In the genomic region with DNA sequence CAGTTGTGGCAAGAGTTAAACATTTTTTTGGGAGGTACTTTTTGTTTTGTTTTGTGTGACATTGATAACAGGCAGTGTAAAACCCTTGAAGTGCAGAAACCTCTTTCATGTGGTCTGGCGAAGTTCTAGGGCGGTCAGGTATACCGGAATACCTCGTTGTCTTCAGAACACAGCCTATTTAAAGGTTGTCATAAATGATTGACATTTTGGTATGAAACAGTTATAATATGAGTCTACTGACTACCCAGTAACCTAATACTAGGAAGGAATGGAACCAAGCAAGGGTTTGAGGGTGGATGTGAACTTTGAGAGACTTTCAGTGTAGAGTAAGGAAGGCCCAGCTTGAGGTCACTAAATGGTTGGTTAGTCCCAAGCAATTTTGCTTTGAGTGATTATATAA, we compare ENCODE assay signal across 10 cellular contexts. TPM values are rescaled to one million over a fixed set of nuclear protein-coding genes. Genes with fewer than 3 reads are reported as not detected.
DNase-seq lines count a peak whose midpoint lies in the region; ATAC-seq, FAIRE-seq and TF ChIP-seq lines count a peak whose summit lies in the region.
"Had no signal": no experiment of that assay in that cellular context is flagged by ENCODE, and none has a peak within 500 bp of the region (broad histone marks: within the 10 kb centered on the region; RNA-seq: fewer than 3 reads in every experiment).

No MANE protein-coding gene starts in this region.

- H3K27ac ChIP-seq in MM.1S (ENCODE audit: low read length): no peak overlapping the region
- H3K27ac ChIP-seq in esophagus squamous epithelium: no peak overlapping the region
- H3K27ac ChIP-seq in HepG2 (ENCODE audit: extremely low read length, insufficient read depth, low read length): no peak overlapping the region
- H3K27ac ChIP-seq: epithelial cell of prostate had no signal

- H3K36me3 ChIP-seq in MM.1S (replicated peaks; ENCODE audit: insufficient read depth, low read length) (no peaks in the 10 kb centered on the region), esophagus squamous epithelium (peaks cover 0 to 71% (median 0%) of the 10 kb centered on the region in 3 donors), HepG2 (replicated peaks in 1 of 2; ENCODE audit: control insufficient read depth in 1 of 2, insufficient read depth in 2 of 2, low read length in 2 of 2) (peaks cover 3 to 16% of the 10 kb centered on the region in 2 experiments; a peak in 4 of 5 replicates)

- H4K20me1 ChIP-seq in MM.1S (ENCODE audit: insufficient read depth, low read length) (no peaks in the 10 kb centered on the region), HepG2 (ENCODE audit: insufficient read depth, low read length) (no peaks in the 10 kb centered on the region)

- DNase-seq in MM.1S: peak; percentile 64
- peak; percentile 57 to 63 for DNase-seq in activated naive CD4-positive, alpha-beta T cell treated with anti-CD3 and anti-CD28 coated beads, Interleukin-2, amount 50 U/mL, for 72 hours (ENCODE audit: low spot score in 2 of 2)
- peak; percentile 17 for DNase-seq in stimulated activated naive CD4-positive, alpha-beta T cell treated with Interleukin-2 at 50 U/mL for 16 hours (lab: John Stamatoyannopoulos, UW)
- no peak for DNase-seq in NCI-H748 treated with DMSO at 0.1 percent for 48 hours (lab: John Stamatoyannopoulos, UW)
- DNase-seq in NCI-H345 (lab: John Stamatoyannopoulos, UW): no peak
- DNase-seq in esophagus squamous epithelium (lab: John Stamatoyannopoulos, UW): no peak
- DNase-seq in HepG2 (ENCODE audit: low spot score): no peak

- CTCF ChIA-PET in HepG2 (lab: Yijun Ruan, JAX; ENCODE audit: low intra/inter-chr PET ratio, low total read pairs): no interaction called here

- POLR2A ChIA-PET in HepG2 (lab: Yijun Ruan, JAX): no interaction called here

- no peaks in the 10 kb centered on the region for H3K79me2 ChIP-seq in MM.1S (ENCODE audit: low read length)
- no peaks in the 10 kb centered on the region for H3K79me2 ChIP-seq in HepG2 (ENCODE audit: insufficient read depth, low read length)

- H3K4me2 ChIP-seq in MM.1S (ENCODE audit: low read depth, low read length): no peak overlapping the region
- H3K4me2 ChIP-seq in HepG2 (ENCODE audit: low read depth, low read length): no peak overlapping the region

- no peak for FAIRE-seq in HepG2 (lab: Jason Lieb, UNC)

- TF ChIP-seq CTCF in MM.1S (IDR thresholded peaks at IDR 0.05; ENCODE audit: low read length) (no peak), esophagus squamous epithelium (IDR thresholded peaks at IDR 0.05) (no peak), HepG2 (CRISPR knock-in tag; IDR thresholded peaks at IDR 0.05) (no peak)

- in situ Hi-C loops in HepG2 (cut with HindIII; ENCODE audit: extremely low pct_ligation_motif_present, low pct_unique_long_range_greater_than_20kb): no loop called here

- no peaks in the 10 kb centered on the region for H3K9me3 Mint-ChIP-seq in activated naive CD4-positive, alpha-beta T cell treated with anti-CD3 and anti-CD28 coated beads, Interleukin-2, amount 50 U/mL, for 72 hours
- H3K9me3 Mint-ChIP-seq: neural crest cell had no signal

- TF ChIP-seq RAD21 in HepG2 (CRISPR knock-in tag; IDR thresholded peaks at IDR 0.05): no peak

- no peak for TF ChIP-seq EP300 in HepG2 (IDR thresholded peaks at IDR 0.05; ENCODE audit: low read depth in 2 of 2, low read length in 2 of 2)
- TF ChIP-seq EP300 in HepG2 (CRISPR knock-in tag; IDR thresholded peaks at IDR 0.05; ENCODE audit: borderline replicate concordance): no peak

- intact Hi-C loops in esophagus squamous epithelium (cut with DNase I) (no loop called here), HepG2 (cut with micrococcal nuclease; ENCODE audit: unreplicated experiment) (no loop called here)

- peak overlapping the region in 1 of 2 donors; percentile 80 for H3K27ac Mint-ChIP-seq in activated naive CD4-positive, alpha-beta T cell treated with anti-CD3 and anti-CD28 coated beads, Interleukin-2, amount 50 U/mL, for 72 hours

- H3K27me3 ChIP-seq in MM.1S (replicated peaks; ENCODE audit: insufficient read depth, low read length): no peaks in the 10 kb centered on the region
- no peaks in the 10 kb centered on the region for H3K27me3 ChIP-seq in esophagus squamous epithelium
- no peaks in the 10 kb centered on the region for H3K27me3 ChIP-seq in HepG2 (ENCODE audit: control insufficient read depth in 1 of 2, insufficient read depth in 2 of 2, low read length in 2 of 2)

- no peak overlapping the region for H2AFZ ChIP-seq in MM.1S (ENCODE audit: low read length)
- no peak overlapping the region for H2AFZ ChIP-seq in HepG2 (ENCODE audit: low read length)

- H3K9me2 ChIP-seq in MM.1S (replicated peaks; ENCODE audit: insufficient read depth, low read length): no peaks in the 10 kb centered on the region

- H3K4me1 ChIP-seq in MM.1S (ENCODE audit: low read length): no peaks in the 10 kb centered on the region
- no peaks in the 10 kb centered on the region for H3K4me1 ChIP-seq in esophagus squamous epithelium
- H3K4me1 ChIP-seq in HepG2 (ENCODE audit: insufficient read depth, low read length): no peaks in the 10 kb centered on the region

- H3F3A ChIP-seq in MM.1S (ENCODE audit: insufficient read depth, low read length): no peaks in the 10 kb centered on the region

- TF ChIP-seq POLR2A in esophagus squamous epithelium (IDR thresholded peaks at IDR 0.05) (no peak), HepG2 (IDR thresholded peaks at IDR 0.05; ENCODE audit: insufficient read depth in 1 of 2, low read depth in 2 of 2, low read length in 2 of 2) (no peak)

- ATAC-seq in GM21423 (IDR thresholded peaks at IDR 0.05; ENCODE audit: unreplicated experiment): peak; percentile 91
- ATAC-seq in activated naive CD4-positive, alpha-beta T cell treated with anti-CD3 and anti-CD28 coated beads, Interleukin-2, amount 50 U/mL, for 72 hours: peak; percentile 97 to 98
- no peak for ATAC-seq in HepG2

- no TSS peak for BruUV-seq in HepG2 (replicated peaks; lab: Mats Ljungman, UMichigan)

- 70 to 82% methylated on average over 4 of the region's 4 CpGs for WGBS in esophagus squamous epithelium, 2 donors
- 90% methylated on average over 4 of the region's 4 CpGs for WGBS in HepG2 (ENCODE audit: low lambda C conversion rate)

- peaks cover 2 to 18% of the 10 kb centered on the region in 2 donors for H3K36me3 Mint-ChIP-seq in activated naive CD4-positive, alpha-beta T cell treated with anti-CD3 and anti-CD28 coated beads, Interleukin-2, amount 50 U/mL, for 72 hours

- H3K4me3 ChIP-seq in MM.1S (ENCODE audit: low read length) (no peak overlapping the region), esophagus squamous epithelium (no peak overlapping the region), HepG2 (replicated peaks in 1 of 3; ENCODE audit: insufficient read depth in 1 of 3, low read depth in 2 of 3, low read length in 3 of 3) (no peak overlapping the region)

- no peak overlapping the region for H3K9ac ChIP-seq in MM.1S (ENCODE audit: low read length)
- no peak overlapping the region for H3K9ac ChIP-seq in HepG2 (ENCODE audit: insufficient read depth, low read depth, low read length)

- H3K9me3 ChIP-seq in MM.1S (replicated peaks; ENCODE audit: insufficient read depth, low read length) (no peaks in the 10 kb centered on the region), esophagus squamous epithelium (no peaks in the 10 kb centered on the region), HepG2 (ENCODE audit: low read length) (no peaks in the 10 kb centered on the region)

RNA-seq across cellular contexts. Expression of gene PATJ, which starts 40.5 kb away (rescaled TPM):
- total RNA-seq in activated naive CD4-positive, alpha-beta T cell treated with anti-CD3 and anti-CD28 coated beads, Interleukin-2, amount 50 U/mL, for 72 hours: 10 to 100 TPM; 21.5 to 24.7 TPM
- total RNA-seq in esophagus squamous epithelium (100 to 1,000 TPM in 1 of 4 donors, 10 to 100 TPM in 3; 47.6 to 105 (median 70.8) TPM), HepG2 (2016; rRNA removed; fragmentation: Illumina TruSeq; extraction: Trizol) (16.8 and 18.0 TPM in 2 replicates)
- total RNA-seq in HepG2 (2016; cell fraction: cytosol; rRNA removed; fragmentation: Illumina TruSeq; extraction: Trizol; ENCODE audit: low read depth): 4.5 and 6.0 TPM in 2 replicates
- total RNA-seq in HepG2 (2016; cell fraction: insoluble cytoplasmic fraction; rRNA removed; fragmentation: Illumina TruSeq; extraction: Trizol): 14.4 and 17.4 TPM in 2 replicates
- total RNA-seq in HepG2 (2016; cell fraction: membrane; rRNA removed; fragmentation: Illumina TruSeq; extraction: Trizol): 8.1 and 8.2 TPM in 2 replicates
- 34.5 and 41.0 TPM in 2 replicates for total RNA-seq in HepG2 (2016; cell fraction: nucleus; rRNA removed; fragmentation: Illumina TruSeq; extraction: Trizol)
- polyA plus RNA-seq in HepG2 (2011; rRNA removed): 6.2 and 6.4 TPM in 2 replicates
- polyA plus RNA-seq in HepG2 (2011; cell fraction: cytosol; rRNA removed): 2.5 and 3.6 TPM in 2 replicates
- polyA plus RNA-seq in HepG2 (2011; cell fraction: nucleus; rRNA removed): 5.8 and 9.0 TPM in 2 replicates
- polyA plus RNA-seq in HepG2 (2012): 9.2 and 10.9 TPM in 2 replicates
- 0.66 and 1.0 TPM in 2 replicates for polyA plus RNA-seq in HepG2 (2016; cell fraction: cytosol; fragmentation: Illumina TruSeq; extraction: Trizol; ENCODE audit: low read depth)
- polyA plus RNA-seq in HepG2 (2016; cell fraction: insoluble cytoplasmic fraction; fragmentation: Illumina TruSeq; extraction: Trizol; ENCODE audit: low read depth): 5.1 and 6.6 TPM in 2 replicates
- polyA plus RNA-seq in HepG2 (2016; cell fraction: membrane; fragmentation: Illumina TruSeq; extraction: Trizol; ENCODE audit: low read depth): 0.99 and 1.1 TPM in 2 replicates
- polyA plus RNA-seq in HepG2 (2016; cell fraction: nucleus; fragmentation: Illumina TruSeq; extraction: Trizol; ENCODE audit: insufficient read depth, low read depth): 10.4 and 13.2 TPM in 2 replicates
- 17.4 and 19.3 TPM in 2 replicates for polyA minus RNA-seq in HepG2 (2011; rRNA and poly(A)+ RNA removed; ENCODE audit: low replicate concordance)
- polyA minus RNA-seq in HepG2 (2011; cell fraction: cytosol; rRNA and poly(A)+ RNA removed): 11.3 and 16.1 TPM in 2 replicates
- 97.9 and 115 TPM in 2 replicates for polyA minus RNA-seq in HepG2 (2011; cell fraction: nucleus; rRNA and poly(A)+ RNA removed)

RNA-seq across cellular contexts. Expression of gene TM2D1, which starts 57.8 kb away (rescaled TPM):
- total RNA-seq in activated naive CD4-positive, alpha-beta T cell treated with anti-CD3 and anti-CD28 coated beads, Interleukin-2, amount 50 U/mL, for 72 hours: 10 to 100 TPM; 33.9 to 39.2 TPM
- total RNA-seq in esophagus squamous epithelium (10 to 100 TPM; 25.5 to 51.9 (median 36.2) TPM), HepG2 (2016; rRNA removed; fragmentation: Illumina TruSeq; extraction: Trizol) (13.6 and 26.6 TPM in 2 replicates)
- total RNA-seq in HepG2 (2016; cell fraction: cytosol; rRNA removed; fragmentation: Illumina TruSeq; extraction: Trizol; ENCODE audit: low read depth): 7.2 and 10.4 TPM in 2 replicates
- 13.0 and 24.5 TPM in 2 replicates for total RNA-seq in HepG2 (2016; cell fraction: insoluble cytoplasmic fraction; rRNA removed; fragmentation: Illumina TruSeq; extraction: Trizol)
- 11.2 and 11.3 TPM in 2 replicates for total RNA-seq in HepG2 (2016; cell fraction: membrane; rRNA removed; fragmentation: Illumina TruSeq; extraction: Trizol)
- total RNA-seq in HepG2 (2016; cell fraction: nucleus; rRNA removed; fragmentation: Illumina TruSeq; extraction: Trizol): 38.4 and 39.9 TPM in 2 replicates
- polyA plus RNA-seq in HepG2 (2011; rRNA removed): 49.0 and 49.2 TPM in 2 replicates
- polyA plus RNA-seq in HepG2 (2011; cell fraction: cytosol; rRNA removed): 30.3 and 42.8 TPM in 2 replicates
- 27.1 and 36.2 TPM in 2 replicates for polyA plus RNA-seq in HepG2 (2011; cell fraction: nucleus; rRNA removed)
- polyA plus RNA-seq in HepG2 (2012): 39.0 and 47.2 TPM in 2 replicates
- polyA plus RNA-seq in HepG2 (2016; cell fraction: cytosol; fragmentation: Illumina TruSeq; extraction: Trizol; ENCODE audit: low read depth): 6.5 and 7.6 TPM in 2 replicates
- polyA plus RNA-seq in HepG2 (2016; cell fraction: insoluble cytoplasmic fraction; fragmentation: Illumina TruSeq; extraction: Trizol; ENCODE audit: low read depth): 12.9 and 14.8 TPM in 2 replicates
- 7.5 and 9.9 TPM in 2 replicates for polyA plus RNA-seq in HepG2 (2016; cell fraction: membrane; fragmentation: Illumina TruSeq; extraction: Trizol; ENCODE audit: low read depth)
- polyA plus RNA-seq in HepG2 (2016; cell fraction: nucleus; fragmentation: Illumina TruSeq; extraction: Trizol; ENCODE audit: insufficient read depth, low read depth): 35.0 and 43.3 TPM in 2 replicates
- polyA minus RNA-seq in HepG2 (2011; rRNA and poly(A)+ RNA removed; ENCODE audit: low replicate concordance): 14.3 and 21.4 TPM in 2 replicates
- polyA minus RNA-seq in HepG2 (2011; cell fraction: cytosol; rRNA and poly(A)+ RNA removed): 21.5 and 25.8 TPM in 2 replicates
- 70.6 and 76.6 TPM in 2 replicates for polyA minus RNA-seq in HepG2 (2011; cell fraction: nucleus; rRNA and poly(A)+ RNA removed)

Comparison
In these comparisons a context has a peak if more than half of its experiments do, and no peak if none do; other contexts are left out.
1. DNase-seq: peak in MM.1S (single experiment), activated naive CD4-positive, alpha-beta T cell treated with anti-CD3 and anti-CD28 coated beads, Interleukin-2, amount 50 U/mL, for 72 hours (2 of 2) and stimulated activated naive CD4-positive, alpha-beta T cell treated with Interleukin-2 at 50 U/mL for 16 hours (single experiment); none in NCI-H748 treated with DMSO at 0.1 percent for 48 hours (single experiment), NCI-H345 (single experiment), esophagus squamous epithelium (single experiment) and HepG2 (single experiment).